Comparison of ENCODE assay signal across 8 cellular contexts in genomic region chr14:34715108-34715863, GRCh38. TPM values are rescaled to one million over a fixed set of nuclear protein-coding genes. Genes with fewer than 3 reads are reported as not detected.
DNase-seq lines count a peak whose midpoint lies in the region; ATAC-seq, FAIRE-seq and TF ChIP-seq lines count a peak whose summit lies in the region.

No MANE protein-coding gene starts in this region.

- no peaks in the 10 kb centered on the region for H3K9me3 ChIP-seq in BLaER1

- no peak for ATAC-seq in HG02973 (IDR thresholded peaks at IDR 0.05; ENCODE audit: unreplicated experiment)

- no peaks in the 10 kb centered on the region for H3K27me3 ChIP-seq in BLaER1

- peaks cover 6% of the 10 kb centered on the region for H3K27me3 Mint-ChIP-seq in dendritic cell treated with granulocyte-macrophage colony-stimulating factor and Interleukin-4, amounts not matched to agents 40 ng/mL and 50 ng/mL, for 4 days
- peaks cover 5% of the 10 kb centered on the region for H3K27me3 Mint-ChIP-seq in nephron (ENCODE audit: low read depth)

- H3K9ac ChIP-seq in BLaER1 = peak overlapping the region; percentile 86; the same call in 1 of the 2 replicates

- H3K4me2 ChIP-seq in BLaER1 = peak overlapping the region; percentile 82

- peaks cover 10% of the 10 kb centered on the region; the same call in 1 of the 2 replicates for H3K36me3 ChIP-seq in BLaER1

- no peak for FAIRE-seq in GM12892 (lab: Jason Lieb, UNC)

- no peak for TF ChIP-seq CTCF in LNCaP clone FGC (IDR thresholded peaks at IDR 0.05; ENCODE audit: control insufficient read depth, extremely low read depth, insufficient read depth)
- TF ChIP-seq CTCF in nephron (IDR thresholded peaks at IDR 0.05; ENCODE audit: unreplicated experiment in 3 of 3) = no peak

- H3K27ac Mint-ChIP-seq in dendritic cell treated with granulocyte-macrophage colony-stimulating factor and Interleukin-4, amounts not matched to agents 40 ng/mL and 50 ng/mL, for 4 days = peak overlapping the region; percentile 88
- H3K27ac Mint-ChIP-seq in nephron = peak overlapping the region; percentile 78 to 88 (median 87)

- peaks cover 33% of the 10 kb centered on the region for H3K4me1 ChIP-seq in BLaER1

- H4K20me1 ChIP-seq in BLaER1 = no peaks in the 10 kb centered on the region

- no peak for TF ChIP-seq POLR2A in GM12892 (IDR thresholded peaks at IDR 0.05; ENCODE audit: low read depth, low read length)

- intact Hi-C loops in dendritic cell treated with granulocyte-macrophage colony-stimulating factor and Interleukin-4, amounts not matched to agents 40 ng/mL and 50 ng/mL, for 4 days (cut with micrococcal nuclease) = no loop called here

- DNase-seq in LNCaP clone FGC (ENCODE audit: low read depth) = no peak
- DNase-seq in LoVo (ENCODE audit: low spot score) = no peak
- no peak for DNase-seq in stimulated activated naive CD4-positive, alpha-beta T cell treated with Interleukin-2 at 50 U/mL for 16 hours (lab: John Stamatoyannopoulos, UW)
- no peak for DNase-seq in GM12892 (ENCODE audit: insufficient read length)

- no peak overlapping the region for H3K27ac ChIP-seq in BLaER1

- H3K4me3 Mint-ChIP-seq in dendritic cell treated with granulocyte-macrophage colony-stimulating factor and Interleukin-4, amounts not matched to agents 40 ng/mL and 50 ng/mL, for 4 days = peak overlapping the region; percentile 80
- H3K4me3 Mint-ChIP-seq in nephron = peak overlapping the region; percentile 78 to 88 (median 84)

- peak overlapping the region; percentile 81 for H3K4me3 ChIP-seq in BLaER1
- peak overlapping the region; percentile 71 for H3K4me3 ChIP-seq in LNCaP clone FGC (ENCODE audit: low read depth, low read length)

- H3K9me3 Mint-ChIP-seq in dendritic cell treated with granulocyte-macrophage colony-stimulating factor and Interleukin-4, amounts not matched to agents 40 ng/mL and 50 ng/mL, for 4 days = no peaks in the 10 kb centered on the region
- no peaks in the 10 kb centered on the region for H3K9me3 Mint-ChIP-seq in nephron

- peaks cover 14% of the 10 kb centered on the region for H3K36me3 Mint-ChIP-seq in dendritic cell treated with granulocyte-macrophage colony-stimulating factor and Interleukin-4, amounts not matched to agents 40 ng/mL and 50 ng/mL, for 4 days (ENCODE audit: low read depth)
- peaks cover 12% of the 10 kb centered on the region for H3K36me3 Mint-ChIP-seq in nephron (ENCODE audit: low read depth)

- H3K4me1 Mint-ChIP-seq in dendritic cell treated with granulocyte-macrophage colony-stimulating factor and Interleukin-4, amounts not matched to agents 40 ng/mL and 50 ng/mL, for 4 days (ENCODE audit: low read depth) = peaks cover 7% of the 10 kb centered on the region
- peaks cover 41% of the 10 kb centered on the region for H3K4me1 Mint-ChIP-seq in nephron

RNA-seq across cellular contexts. Expression of gene CFL2, which starts 0.9 kb away (rescaled TPM):
- 12.0 TPM for polyA plus RNA-seq in GM12892 (2012; ENCODE audit: missing spikeins)
